Comparison of ENCODE assay signal across 17 cellular contexts in the genomic region with DNA sequence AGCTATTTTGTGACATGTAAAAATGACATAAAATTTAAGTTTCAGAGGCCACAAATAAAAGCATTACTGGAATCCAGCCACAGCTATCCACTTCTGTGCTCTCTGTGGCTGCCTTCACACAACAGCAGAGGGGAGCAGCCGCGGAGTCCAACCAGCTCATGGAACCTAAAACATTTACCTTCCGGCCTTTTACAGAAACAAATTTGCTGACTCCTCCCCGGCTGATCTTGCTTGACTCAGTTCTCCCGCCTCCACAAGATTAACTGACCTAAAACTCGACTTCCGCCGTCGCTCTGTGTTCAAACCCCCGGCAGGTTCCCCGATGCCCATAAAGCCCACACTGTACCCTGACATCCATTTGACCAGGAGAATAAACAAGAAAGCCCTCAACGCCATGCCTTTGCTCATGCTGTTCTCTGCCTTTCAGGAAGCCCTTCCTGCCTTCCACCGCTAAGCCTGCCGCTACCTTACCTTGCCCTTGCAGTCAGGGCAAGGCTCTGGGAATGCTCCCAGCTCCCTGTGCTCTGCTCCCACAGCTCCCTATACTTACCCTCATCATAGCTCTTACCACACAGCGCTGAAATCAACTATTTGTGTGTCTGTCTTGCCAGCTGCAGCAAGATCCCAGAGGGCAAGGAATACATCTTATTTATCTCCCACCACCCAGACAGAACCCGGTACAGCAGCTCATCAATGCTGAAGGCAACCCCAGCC. TPM values are rescaled to one million over a fixed set of nuclear protein-coding genes. Genes with fewer than 3 reads are reported as not detected.
DNase-seq lines count a peak whose midpoint lies in the region; ATAC-seq and TF ChIP-seq lines count a peak whose summit lies in the region.
"Had no signal": no experiment of that assay in that cellular context is flagged by ENCODE, and none has a peak within 500 bp of the region (broad histone marks: within the 10 kb centered on the region; RNA-seq: fewer than 3 reads in every experiment).

No MANE protein-coding gene starts in this region.

- H3K27me3 Mint-ChIP-seq in activated CD4-positive, alpha-beta T cell treated with anti-CD3 and anti-CD28 coated beads, Interleukin-2, amount 10 ng/mL, durations not matched to agents 24 days and 14 days, result no peaks in the 10 kb centered on the region
- no peaks in the 10 kb centered on the region for H3K27me3 Mint-ChIP-seq in T-helper 17 cell
- H3K27me3 Mint-ChIP-seq: activated naive CD4-positive, alpha-beta T cell treated with anti-CD3 and anti-CD28 coated beads, Interleukin-2, amount 10 ng/mL, durations not matched to agents 7 days and 5 days had no signal

- H3K27me3 ChIP-seq in heart left ventricle, result no peaks in the 10 kb centered on the region
- H3K27me3 ChIP-seq: colonic mucosa had no signal

- peaks cover 0 to 82% (median 36%) of the 10 kb centered on the region in 12 donors for H3K4me1 ChIP-seq in heart left ventricle

- H3K4me1 Mint-ChIP-seq in activated CD4-positive, alpha-beta T cell treated with anti-CD3 and anti-CD28 coated beads, Interleukin-2, amount 10 ng/mL, durations not matched to agents 24 days and 14 days, result peaks cover 14% of the 10 kb centered on the region
- H3K4me1 Mint-ChIP-seq in T-helper 17 cell, result peaks cover 33% of the 10 kb centered on the region
- peaks cover 54% of the 10 kb centered on the region for H3K4me1 Mint-ChIP-seq in stimulated activated effector memory CD8-positive, alpha-beta T cell treated with anti-CD3 and anti-CD28 coated beads, Interleukin-12 subunit alpha, Interleukin-12 subunit beta, amount 100 ng/mL, for 72 hours

- CTCF ChIA-PET in HEK293T (lab: Yijun Ruan, JAX), result no interaction called here

- peak overlapping the region; percentile 2 for H3K27ac Mint-ChIP-seq in activated CD4-positive, alpha-beta T cell treated with anti-CD3 and anti-CD28 coated beads, Interleukin-2, amount 10 ng/mL, durations not matched to agents 24 days and 14 days
- peak overlapping the region; percentile 81 for H3K27ac Mint-ChIP-seq in T-helper 17 cell
- H3K27ac Mint-ChIP-seq in stimulated activated effector memory CD8-positive, alpha-beta T cell treated with anti-CD3 and anti-CD28 coated beads, Interleukin-12 subunit alpha, Interleukin-12 subunit beta, amount 100 ng/mL, for 72 hours, result peak overlapping the region; percentile 60
- H3K27ac Mint-ChIP-seq: activated CD8-positive, alpha-beta T cell treated with anti-CD3 and anti-CD28 coated beads, Interleukin-2, amount 10 ng/mL, durations not matched to agents 7 days and 5 days; activated naive CD4-positive, alpha-beta T cell treated with anti-CD3 and anti-CD28 coated beads, Interleukin-2, amount 10 ng/mL, durations not matched to agents 7 days and 5 days had no signal

- H3K4me3 ChIP-seq in heart left ventricle, result no peak overlapping the region
- H3K4me3 ChIP-seq: colonic mucosa, PC-9, thoracic aorta had no signal

- peaks cover 2% of the 10 kb centered on the region for H3K36me3 Mint-ChIP-seq in activated CD4-positive, alpha-beta T cell treated with anti-CD3 and anti-CD28 coated beads, Interleukin-2, amount 10 ng/mL, durations not matched to agents 24 days and 14 days (ENCODE audit: low read depth)
- no peaks in the 10 kb centered on the region for H3K36me3 Mint-ChIP-seq in T-helper 17 cell (ENCODE audit: low read depth)
- no peaks in the 10 kb centered on the region for H3K36me3 Mint-ChIP-seq in stimulated activated effector memory CD8-positive, alpha-beta T cell treated with anti-CD3 and anti-CD28 coated beads, Interleukin-12 subunit alpha, Interleukin-12 subunit beta, amount 100 ng/mL, for 72 hours
- H3K36me3 Mint-ChIP-seq: activated naive CD4-positive, alpha-beta T cell treated with anti-CD3 and anti-CD28 coated beads, Interleukin-2, amount 10 ng/mL, durations not matched to agents 7 days and 5 days had no signal

- DNase-seq in activated CD4-positive, alpha-beta T cell treated with anti-CD3 and anti-CD28 coated beads, Interleukin-2, amount 10 ng/mL, durations not matched to agents 24 days and 14 days, result no peak
- DNase-seq in activated CD4-positive, alpha-beta T cell treated with anti-CD3 and anti-CD28 coated beads for 1 hour, result no peak
- no peak for DNase-seq in T-helper 17 cell
- peak in 1 of 5 donors; percentile 37 for DNase-seq in heart left ventricle
- DNase-seq in stimulated activated effector memory CD8-positive, alpha-beta T cell treated with anti-CD3 and anti-CD28 coated beads, Interleukin-12 subunit alpha, Interleukin-12 subunit beta, amount 100 ng/mL, for 72 hours (ENCODE audit: low spot score in 2 of 2), result no peak
- DNase-seq in DMS53 treated with DMSO at 0.1 percent for 48 hours (lab: John Stamatoyannopoulos, UW; ENCODE audit: unreplicated experiment), result no peak
- DNase-seq in HEK293T (ENCODE audit: extremely low spot score), result no peak
- DNase-seq: activated CD8-positive, alpha-beta T cell treated with anti-CD3 and anti-CD28 coated beads, Interleukin-2, amount 10 ng/mL, durations not matched to agents 7 days and 5 days; activated naive CD4-positive, alpha-beta T cell treated with anti-CD3 and anti-CD28 coated beads, Interleukin-2, amount 10 ng/mL, durations not matched to agents 7 days and 5 days; colonic mucosa; DMS 273 treated with DMSO at 0.1 percent for 48 hours; kidney; MV-4-11; small intestine had no signal

- 76 to 84% (median 79%) methylated on average over 16 of the region's 16 CpGs for WGBS in heart left ventricle, 4 donors

- intact Hi-C loops in activated CD4-positive, alpha-beta T cell treated with anti-CD3 and anti-CD28 coated beads, Interleukin-2, amount 10 ng/mL, durations not matched to agents 24 days and 14 days (cut with micrococcal nuclease), result no loop called here
- intact Hi-C loops in heart left ventricle (cut with DNase I), result no loop called here

- TF ChIP-seq POLR2A in heart left ventricle (IDR thresholded peaks at IDR 0.05), result no peak

- POLR2A ChIA-PET in HEK293T (lab: Yijun Ruan, JAX), result interaction anchor here (1.0 kb wide), 1 partner anchor 89 kb away, joined by 3 read pairs; the partner anchor contains the start of gene PEX26

- no peak overlapping the region for H3K4me3 Mint-ChIP-seq in activated CD4-positive, alpha-beta T cell treated with anti-CD3 and anti-CD28 coated beads, Interleukin-2, amount 10 ng/mL, durations not matched to agents 24 days and 14 days
- H3K4me3 Mint-ChIP-seq in T-helper 17 cell, result no peak overlapping the region
- no peak overlapping the region for H3K4me3 Mint-ChIP-seq in stimulated activated effector memory CD8-positive, alpha-beta T cell treated with anti-CD3 and anti-CD28 coated beads, Interleukin-12 subunit alpha, Interleukin-12 subunit beta, amount 100 ng/mL, for 72 hours
- H3K4me3 Mint-ChIP-seq: activated CD8-positive, alpha-beta T cell treated with anti-CD3 and anti-CD28 coated beads, Interleukin-2, amount 10 ng/mL, durations not matched to agents 7 days and 5 days; activated naive CD4-positive, alpha-beta T cell treated with anti-CD3 and anti-CD28 coated beads, Interleukin-2, amount 10 ng/mL, durations not matched to agents 7 days and 5 days had no signal

- H3K36me3 ChIP-seq in heart left ventricle, result no peaks in the 10 kb centered on the region
- H3K36me3 ChIP-seq: colonic mucosa, thoracic aorta had no signal

- H3K9me3 Mint-ChIP-seq in activated CD4-positive, alpha-beta T cell treated with anti-CD3 and anti-CD28 coated beads, Interleukin-2, amount 10 ng/mL, durations not matched to agents 24 days and 14 days, result no peaks in the 10 kb centered on the region
- H3K9me3 Mint-ChIP-seq in stimulated activated effector memory CD8-positive, alpha-beta T cell treated with anti-CD3 and anti-CD28 coated beads, Interleukin-12 subunit alpha, Interleukin-12 subunit beta, amount 100 ng/mL, for 72 hours, result no peaks in the 10 kb centered on the region
- H3K9me3 Mint-ChIP-seq: activated naive CD4-positive, alpha-beta T cell treated with anti-CD3 and anti-CD28 coated beads, Interleukin-2, amount 10 ng/mL, durations not matched to agents 7 days and 5 days had no signal

- peak overlapping the region in 2 of 12 donors; percentile 19 to 27 for H3K27ac ChIP-seq in heart left ventricle
- H3K27ac ChIP-seq: colonic mucosa, PC-9, thoracic aorta had no signal

- ATAC-seq in T-helper 17 cell (no peak), heart left ventricle (peak in 3 of 4 donors; percentile 26 to 55 (median 49)), HG03520 (IDR thresholded peaks at IDR 0.05; ENCODE audit: unreplicated experiment) (no peak)
- ATAC-seq in stimulated activated effector memory CD8-positive, alpha-beta T cell treated with anti-CD3 and anti-CD28 coated beads, Interleukin-12 subunit alpha, Interleukin-12 subunit beta, amount 100 ng/mL, for 72 hours, result no peak
- ATAC-seq: activated CD8-positive, alpha-beta T cell treated with anti-CD3 and anti-CD28 coated beads, Interleukin-2, amount 10 ng/mL, durations not matched to agents 7 days and 5 days had no signal

- TF ChIP-seq CTCF in heart left ventricle (IDR thresholded peaks at IDR 0.05), result no peak

- H3K9me3 ChIP-seq in T-helper 17 cell (ENCODE audit: control insufficient read depth, low read length, poor library complexity, severe bottlenecking) (no peaks in the 10 kb centered on the region), heart left ventricle (no peaks in the 10 kb centered on the region)
- H3K9me3 ChIP-seq: colonic mucosa, thoracic aorta had no signal

TF ChIP-seq in HEK293T, 16 proteins besides CTCF, POLR2A, EP300 and RAD21:
- no peak for TF ChIP-seq FOXM1 (IDR thresholded peaks at IDR 0.05; ENCODE audit: borderline replicate concordance)
- no peak for TF ChIP-seq ZNF384 (IDR thresholded peaks at IDR 0.05)
- TF ChIP-seq ARNT (IDR thresholded peaks at IDR 0.05), result no peak

RNA-seq across cellular contexts. Expression of gene MICAL3, which starts 35.4 kb away (rescaled TPM):
- total RNA-seq in activated CD4-positive, alpha-beta T cell treated with anti-CD3 and anti-CD28 coated beads, Interleukin-2, amount 10 ng/mL, durations not matched to agents 24 days and 14 days, result 47.0 and 51.2 TPM in 2 replicates
- total RNA-seq in T-helper 17 cell, result 10 to 100 TPM; 28.9 to 37.0 TPM
- total RNA-seq in heart left ventricle, result 100 to 1,000 TPM in 5 of 9 donors, 10 to 100 TPM in 4; 41.3 to 125 (median 101) TPM
- polyA plus RNA-seq in heart left ventricle, result 10 to 100 TPM; 45.1 to 51.6 TPM

Comparison
In these comparisons a context has a peak if more than half of its experiments do, and no peak if none do; other contexts are left out.
1. H3K27ac Mint-ChIP-seq: peak in every context shown above with its lines; median percentile 81 in T-helper 17 cell; 60 in stimulated activated effector memory CD8-positive, alpha-beta T cell treated with anti-CD3 and anti-CD28 coated beads, Interleukin-12 subunit alpha, Interleukin-12 subunit beta, amount 100 ng/mL, for 72 hours; 2 in activated CD4-positive, alpha-beta T cell treated with anti-CD3 and anti-CD28 coated beads, Interleukin-2, amount 10 ng/mL, durations not matched to agents 24 days and 14 days.
2. ATAC-seq: peak in heart left ventricle (3 of 4); none in T-helper 17 cell (single experiment), stimulated activated effector memory CD8-positive, alpha-beta T cell treated with anti-CD3 and anti-CD28 coated beads, Interleukin-12 subunit alpha, Interleukin-12 subunit beta, amount 100 ng/mL, for 72 hours (single experiment) and HG03520 (single experiment).